ENCODE assay signal across 1 cellular context in genomic region chr10:102813734-102814455, GRCh38.
TF ChIP-seq lines count a peak whose summit lies in the region.

No MANE protein-coding gene starts in this region.

TF ChIP-seq in K562, 482 proteins besides CTCF, POLR2A, EP300 and RAD21:
- TF ChIP-seq CTBP1 (IDR thresholded peaks at IDR 0.05; ENCODE audit: borderline replicate concordance), result peak; percentile 26; the same call in 1 of the 2 replicates
- TF ChIP-seq HDAC6 (IDR thresholded peaks at IDR 0.05; ENCODE audit: low read depth, low read length), result no peak
- TF ChIP-seq ZKSCAN3 (CRISPR knock-in tag; IDR thresholded peaks at IDR 0.05), result no peak
- TF ChIP-seq ZNF431 (CRISPR knock-in tag; IDR thresholded peaks at IDR 0.05), result no peak
- TF ChIP-seq BACH1 (tag; IDR thresholded peaks at IDR 0.05), result peak; percentile 6; the same call in 1 of the 2 replicates
- peak; percentile 39; the same call in 1 of the 2 replicates for TF ChIP-seq ZNF592 (IDR thresholded peaks at IDR 0.05)
- TF ChIP-seq ZNF445 (CRISPR knock-in tag; IDR thresholded peaks at IDR 0.05; ENCODE audit: low read depth), result no peak
- no peak for TF ChIP-seq ZC3H4 (CRISPR knock-in tag; IDR thresholded peaks at IDR 0.05; ENCODE audit: borderline replicate concordance)
- TF ChIP-seq SMAD4 (CRISPR knock-in tag; conservative IDR thresholded peaks at IDR 0.05), result 0 out of 2 replicates have a peak, but pooled peaks have one; percentile 38
- no peak for TF ChIP-seq NELFE (IDR thresholded peaks at IDR 0.05; ENCODE audit: insufficient read depth, insufficient read length)
- no peak for TF ChIP-seq HNRNPK (IDR thresholded peaks at IDR 0.05; ENCODE audit: low read depth, low read length, poor library complexity, severe bottlenecking)
- no peak for TF ChIP-seq DNMT1 (IDR thresholded peaks at IDR 0.05)
- TF ChIP-seq, protein P1, sequence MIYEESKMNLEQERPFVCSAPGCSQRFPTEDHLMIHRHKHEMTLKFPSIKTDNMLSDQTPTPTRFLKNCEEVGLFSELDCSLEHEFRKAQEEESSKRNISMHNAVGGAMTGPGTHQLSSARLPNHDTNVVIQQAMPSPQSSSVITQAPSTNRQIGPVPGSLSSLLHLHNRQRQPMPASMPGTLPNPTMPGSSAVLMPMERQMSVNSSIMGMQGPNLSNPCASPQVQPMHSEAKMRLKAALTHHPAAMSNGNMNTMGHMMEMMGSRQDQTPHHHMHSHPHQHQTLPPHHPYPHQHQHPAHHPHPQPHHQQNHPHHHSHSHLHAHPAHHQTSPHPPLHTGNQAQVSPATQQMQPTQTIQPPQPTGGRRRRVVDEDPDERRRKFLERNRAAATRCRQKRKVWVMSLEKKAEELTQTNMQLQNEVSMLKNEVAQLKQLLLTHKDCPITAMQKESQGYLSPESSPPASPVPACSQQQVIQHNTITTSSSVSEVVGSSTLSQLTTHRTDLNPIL (CRISPR knock-in tag; IDR thresholded peaks at IDR 0.05), result no peak
